In the genomic region with DNA sequence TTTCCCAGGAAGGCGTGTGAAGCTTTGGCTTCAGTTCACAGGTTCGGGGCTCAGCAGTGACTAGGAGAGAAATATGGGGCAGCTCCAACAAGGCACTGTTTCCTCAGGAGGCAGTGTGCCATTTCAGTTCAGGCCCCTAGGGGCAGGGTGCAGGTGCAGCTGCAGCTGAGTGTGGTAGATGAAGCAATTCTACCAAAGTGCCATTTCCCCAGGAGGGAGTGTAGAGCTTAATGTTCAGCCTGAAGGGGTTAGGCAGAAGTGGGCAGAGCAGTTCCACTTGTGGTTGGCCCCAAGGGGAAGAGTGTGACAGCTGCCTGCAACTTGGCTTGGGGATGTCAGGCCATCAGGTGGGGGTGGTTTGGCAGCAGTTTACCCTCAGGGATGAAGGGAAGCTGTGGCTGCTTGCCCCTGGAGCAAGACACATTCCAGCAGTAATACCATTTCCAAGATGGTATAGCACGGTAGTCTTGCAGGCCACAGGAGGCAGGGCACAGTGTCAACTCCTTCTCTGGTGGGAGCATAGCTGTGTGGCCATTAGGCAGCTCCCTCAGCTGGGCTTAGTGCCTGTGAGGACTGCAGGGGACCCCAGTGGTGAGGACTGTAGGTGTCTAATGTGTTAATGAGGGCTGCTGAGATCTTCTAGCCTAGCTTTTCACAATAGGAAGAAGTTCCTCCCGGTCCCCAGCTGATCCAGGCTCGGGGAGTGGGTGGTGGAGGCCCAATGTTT, we compare ENCODE assay signal across 8 cellular contexts. TPM values are rescaled to one million over a fixed set of nuclear protein-coding genes. Genes with fewer than 3 reads are reported as not detected.
A peak's percentile ranks its signal among the peaks of the same experiment; 100 is the strongest.
DNase-seq lines count a peak whose midpoint lies in the region; ATAC-seq, FAIRE-seq and TF ChIP-seq lines count a peak whose summit lies in the region.

No MANE protein-coding gene starts in this region.

- ATAC-seq in A549 = peak; percentile 88 to 89
- ATAC-seq in K562 = peak; percentile 95
- ATAC-seq in stimulated activated naive CD8-positive, alpha-beta T cell treated with anti-CD3 and anti-CD28 coated beads, Interleukin-15, amount 100 ng/mL, for 72 hours = peak; percentile 82

- peak in 1 of 2 experiments; percentile 11 for DNase-seq in A549 (ENCODE audit: low read depth in 1 of 2, low spot score in 1 of 2)
- peak; percentile 8 for DNase-seq in GM12891 (ENCODE audit: insufficient read length, low spot score)
- no peak for DNase-seq in HFFc6
- DNase-seq in MV-4-11 (lab: John Stamatoyannopoulos, UW) = peak; percentile 99
- peak in 2 of 4 experiments; percentile 19 to 22 for DNase-seq in K562 (ENCODE audit: extremely low read depth in 1 of 4, low spot score in 3 of 4)
- DNase-seq in stimulated activated naive CD8-positive, alpha-beta T cell treated with anti-CD3 and anti-CD28 coated beads, Interleukin-15, amount 100 ng/mL, for 72 hours = no peak
- DNase-seq in caudate nucleus (lab: John Stamatoyannopoulos, UW) = no peak
- no peak for DNase-seq in RCC 7860 (ENCODE audit: low spot score)

- H3K36me3 Mint-ChIP-seq in HFFc6 (ENCODE audit: low read depth) = no peaks in the 10 kb centered on the region

- no peaks in the 10 kb centered on the region; the same call in 1 of the 2 replicates for H3K27me3 Mint-ChIP-seq in HFFc6 (ENCODE audit: insufficient read depth)
- peaks cover 8% of the 10 kb centered on the region for H3K27me3 Mint-ChIP-seq in stimulated activated naive CD8-positive, alpha-beta T cell treated with anti-CD3 and anti-CD28 coated beads, Interleukin-15, amount 100 ng/mL, for 72 hours

- in situ Hi-C loops in K562 (cut with MboI) = no loop called here

- no peak overlapping the region for H3K9ac ChIP-seq in K562 (ENCODE audit: insufficient read depth in 1 of 2, low read depth in 2 of 2, low read length in 2 of 2)

- no peak overlapping the region for H2AFZ ChIP-seq in K562 (ENCODE audit: low read depth, low read length)

- FAIRE-seq in A549 (lab: Jason Lieb, UNC) (no peak), GM12891 (lab: Jason Lieb, UNC) (peak; percentile 60), K562 (lab: Jason Lieb, UNC) (no peak), RCC 7860 (lab: Jason Lieb, UNC) (no peak)

- no peak for TF ChIP-seq RAD21 in A549 (conservative IDR thresholded peaks at IDR 0.05 in 1 of 2, IDR thresholded peaks at IDR 0.05 in 1 of 2)
- TF ChIP-seq RAD21 in K562 (CRISPR knock-in tag; conservative IDR thresholded peaks at IDR 0.05 in 1 of 2, IDR thresholded peaks at IDR 0.05 in 1 of 2) = no peak

- H3K4me2 ChIP-seq in A549 = no peak overlapping the region
- H3K4me2 ChIP-seq in K562 (ENCODE audit: insufficient read depth, low read length) = no peak overlapping the region

- no TSS peak for BruUV-seq in K562 (replicated peaks; lab: Mats Ljungman, UMichigan)

- H4K20me1 ChIP-seq in K562 (replicated peaks; ENCODE audit: control insufficient read depth, insufficient read depth, low read length) = no peaks in the 10 kb centered on the region

- H3K4me1 Mint-ChIP-seq in HFFc6 (ENCODE audit: low read depth) = no peaks in the 10 kb centered on the region
- no peaks in the 10 kb centered on the region for H3K4me1 Mint-ChIP-seq in stimulated activated naive CD8-positive, alpha-beta T cell treated with anti-CD3 and anti-CD28 coated beads, Interleukin-15, amount 100 ng/mL, for 72 hours

- no peaks in the 10 kb centered on the region for H3K9me1 ChIP-seq in K562 (ENCODE audit: control insufficient read depth, insufficient read depth, low read length)

- TF ChIP-seq CTCF in A549 (IDR thresholded peaks at IDR 0.05) = no peak
- peak; percentile 42 for TF ChIP-seq CTCF in HFFc6 (IDR thresholded peaks at IDR 0.05)
- TF ChIP-seq CTCF in K562 (IDR thresholded peaks at IDR 0.05 in 2 of 3, conservative IDR thresholded peaks at IDR 0.05 in 1 of 3; ENCODE audit: insufficient read depth in 2 of 3, low read depth in 1 of 3, low read length in 3 of 3) = peak; percentile 43 to 61 (median 56)

- H3K4me1 ChIP-seq in A549 (no peaks in the 10 kb centered on the region), K562 (replicated peaks in 1 of 2; ENCODE audit: control insufficient read depth in 2 of 2, insufficient read depth in 2 of 2, low read length in 2 of 2) (no peaks in the 10 kb centered on the region)

- TF ChIP-seq EP300 in A549 (IDR thresholded peaks at IDR 0.05) = no peak
- TF ChIP-seq EP300 in K562 (IDR thresholded peaks at IDR 0.05; ENCODE audit: low read length) = no peak

- TF ChIP-seq POLR2A in A549 (IDR thresholded peaks at IDR 0.05; ENCODE audit: low read length) (no peak), GM12891 (IDR thresholded peaks at IDR 0.05; ENCODE audit: low read depth, low read length) (no peak), K562 (conservative IDR thresholded peaks at IDR 0.05) (no peak)

- intact Hi-C loops in K562 (cut with micrococcal nuclease) = no loop called here

- H3K4me3 Mint-ChIP-seq in HFFc6 = no peak overlapping the region
- H3K4me3 Mint-ChIP-seq in stimulated activated naive CD8-positive, alpha-beta T cell treated with anti-CD3 and anti-CD28 coated beads, Interleukin-15, amount 100 ng/mL, for 72 hours = no peak overlapping the region

- H3K79me2 ChIP-seq in K562 (ENCODE audit: control insufficient read depth, insufficient read depth, low read length) = no peaks in the 10 kb centered on the region

- H3K9me3 ChIP-seq in A549 (no peaks in the 10 kb centered on the region), K562 (replicated peaks; ENCODE audit: control insufficient read depth, insufficient read depth, low read depth, low read length) (no peaks in the 10 kb centered on the region)

- H3K27ac ChIP-seq in A549 = no peak overlapping the region
- H3K27ac ChIP-seq in K562 (ENCODE audit: extremely low read depth, low read depth, low read length) = no peak overlapping the region
- no peak overlapping the region for H3K27ac ChIP-seq in caudate nucleus (ENCODE audit: low read depth, low read length)

- CTCF ChIA-PET in A549 (lab: Yijun Ruan, JAX) = interaction anchor here (1.3 kb wide), 1 partner anchor 31 kb away, joined by 3 read pairs; no protein-coding TSS in a partner anchor
- CTCF ChIA-PET in K562 (lab: Yijun Ruan, JAX; ENCODE audit: low intra/inter-chr PET ratio) = no interaction called here

- POLR2A ChIA-PET in A549 (lab: Yijun Ruan, JAX) (no interaction called here), K562 (lab: Yijun Ruan, JAX) (interaction anchor here (0.9 to 1.4 kb wide), 2 partner anchors 46 to 332 kb away, joined by 3 to 5 read pairs; no protein-coding TSS in a partner anchor)

- H3K27me3 ChIP-seq in K562 (ENCODE audit: control insufficient read depth in 2 of 2, insufficient read depth in 2 of 2, low read length in 2 of 2) = peaks cover 7 to 23% of the 10 kb centered on the region in 2 experiments; a peak in 3 of 5 replicates

- H3K36me3 ChIP-seq in K562 (ENCODE audit: control insufficient read depth, insufficient read depth, low read length) = no peaks in the 10 kb centered on the region

- WGBS in A549 (ENCODE audit: missing lambda C conversion rate) = 3% methylated on average over 4 of the region's 5 CpGs
- 0% methylated on average over 5 of the region's 5 CpGs for WGBS in K562 (ENCODE audit: insufficient coverage, low coverage, missing lambda C conversion rate)

- H3K9me3 Mint-ChIP-seq in HFFc6 = no peaks in the 10 kb centered on the region
- no peaks in the 10 kb centered on the region for H3K9me3 Mint-ChIP-seq in stimulated activated naive CD8-positive, alpha-beta T cell treated with anti-CD3 and anti-CD28 coated beads, Interleukin-15, amount 100 ng/mL, for 72 hours

- H3K4me3 ChIP-seq in A549 = no peak overlapping the region
- H3K4me3 ChIP-seq in K562 = no peak overlapping the region

- no peak overlapping the region for H3K27ac Mint-ChIP-seq in HFFc6
- H3K27ac Mint-ChIP-seq in stimulated activated naive CD8-positive, alpha-beta T cell treated with anti-CD3 and anti-CD28 coated beads, Interleukin-15, amount 100 ng/mL, for 72 hours = no peak overlapping the region

TF ChIP-seq in A549, 52 proteins besides CTCF, POLR2A, EP300 and RAD21 (continues in another document):
- TF ChIP-seq GATA3 (IDR thresholded peaks at IDR 0.05; ENCODE audit: borderline replicate concordance) (no peak), KDM5A (IDR thresholded peaks at IDR 0.05) (no peak)

TF ChIP-seq in GM12891, 5 proteins besides CTCF, POLR2A, EP300 and RAD21 (continues in another document):
- TF ChIP-seq POU2F2 (IDR thresholded peaks at IDR 0.05; ENCODE audit: low read depth, low read length) = no peak
- TF ChIP-seq SPI1 (IDR thresholded peaks at IDR 0.05; ENCODE audit: low read depth, low read length) = peak; percentile 31; the same call in 1 of the 2 replicates
- TF ChIP-seq TAF1 (IDR thresholded peaks at IDR 0.05; ENCODE audit: low read depth, low read length) = no peak

TF ChIP-seq in K562, 482 proteins besides CTCF, POLR2A, EP300 and RAD21 (continues in another document):
- no peak for TF ChIP-seq NFXL1 (CRISPR knock-in tag; IDR thresholded peaks at IDR 0.05)

RNA-seq across cellular contexts. Expression of gene RGSL1, which starts 34.7 kb away (rescaled TPM):
- polyA plus RNA-seq in A549 (2011; rRNA removed) (not detected in 2 replicates), A549 (2017; fragmentation: RNase III; extraction: RNeasy Plus Mini Kit Qiagen cat#74134 plus additional on column Dnase treatment) (not detected in 3 replicates), K562 (2011; rRNA removed) (not detected in 2 replicates), K562 (2014; fragmentation: Illumina TruSeq; extraction: Trizol) (not detected in 2 replicates), K562 (2014; fragmentation: Nextera tagmentation; extraction: Ambion mirVana) (not detected), K562 (2014; rRNA removed) (0.03 TPM in 1 of 2 replicates, not detected in the other)
- polyA plus RNA-seq in A549 (2012; cell fraction: cytosol; rRNA removed) = not detected in 2 replicates
- polyA plus RNA-seq in A549 (2012; cell fraction: nucleus; rRNA removed) = not detected in 2 replicates
- polyA minus RNA-seq in A549 (2011; rRNA and poly(A)+ RNA removed) = not detected in 2 replicates
- polyA plus RNA-seq in GM12891 (2012; ENCODE audit: low read depth, missing spikeins) = not detected
- not detected for total RNA-seq in HFFc6 (2021; fragmentation: NEBNext Ultra II Directional; extraction: Animal tissue kit (Norgen Biotek cat#: 25700))
- total RNA-seq in K562 (2011; cell fraction: chromatin; rRNA removed; ENCODE audit: low replicate concordance) = not detected in 2 replicates
- total RNA-seq in K562 (2011; cell fraction: nucleolus; rRNA removed) = not detected in 2 replicates
- not detected in 2 replicates for total RNA-seq in K562 (2011; cell fraction: nucleoplasm; rRNA removed)
- total RNA-seq in K562 (2014; rRNA removed) (not detected in 2 replicates), K562 (2014; rRNA removed; fragmentation: Illumina TruSeq; extraction: Trizol) (not detected in 2 replicates), K562 (2015; rRNA removed; fragmentation: Illumina TruSeq; extraction: Trizol) (not detected in 2 replicates), K562 (2021) (not detected in 2 replicates)
- not detected in 2 replicates for polyA plus RNA-seq in K562 (2011; cell fraction: cytosol; rRNA removed)
- not detected in 2 replicates for polyA plus RNA-seq in K562 (2011; cell fraction: nucleus; rRNA removed)
- polyA plus RNA-seq in K562 (2012) = not detected in 2 replicates
- polyA minus RNA-seq in K562 (2011; rRNA and poly(A)+ RNA removed) = not detected in 2 replicates
- not detected in 2 replicates for polyA minus RNA-seq in K562 (2011; cell fraction: cytosol; rRNA and poly(A)+ RNA removed)
- polyA minus RNA-seq in K562 (2011; cell fraction: nucleus; rRNA and poly(A)+ RNA removed) = not detected in 2 replicates

Comparison
In these comparisons a context has a peak if more than half of its experiments do, and no peak if none do; other contexts are left out.
1. DNase-seq: peak in GM12891 (single experiment) and MV-4-11 (single experiment); none in HFFc6 (single experiment), stimulated activated naive CD8-positive, alpha-beta T cell treated with anti-CD3 and anti-CD28 coated beads, Interleukin-15, amount 100 ng/mL, for 72 hours (0 of 2), caudate nucleus (0 of 61) and RCC 7860 (single experiment).
2. Of the 35 proteins assayed by ChIP-seq in both K562 and A549: peak only in K562: CEBPB and CTCF; only in A549: none; in both: none; in neither: 33.
3. Peak in every context shown above with its lines, with median percentiles within 50 percentile points of each other: ATAC-seq.